In the genomic region with DNA sequence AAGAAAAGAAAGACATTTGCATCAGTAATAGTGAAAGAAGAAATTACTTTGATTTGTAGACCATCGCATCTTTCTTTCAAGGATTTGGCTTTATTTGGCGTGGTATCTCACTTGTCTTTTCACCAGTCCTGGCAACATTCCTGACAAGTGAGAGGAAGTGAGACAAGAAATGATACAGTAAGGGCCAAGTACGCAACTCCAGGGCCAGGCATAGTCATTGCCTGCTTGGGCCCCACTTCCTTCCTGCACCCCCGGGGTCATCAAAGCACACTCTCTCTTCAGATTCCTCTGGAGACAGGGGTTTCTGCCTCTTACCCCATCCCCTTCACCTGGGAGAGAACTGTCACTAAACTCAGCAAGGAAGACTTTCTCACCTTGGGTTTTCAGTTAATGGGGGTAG, we compare ENCODE assay signal across 1 cellular context.
TF ChIP-seq lines count a peak whose summit lies in the region.

No MANE protein-coding gene starts in this region.

TF ChIP-seq in IMR-90, 13 proteins besides CTCF, POLR2A, EP300 and RAD21:
- TF ChIP-seq SMC3 (IDR thresholded peaks at IDR 0.05; ENCODE audit: low read depth, low read length) = no peak
- TF ChIP-seq FOS (IDR thresholded peaks at IDR 0.05; ENCODE audit: low read depth, low read length) = no peak
